ENCODE assay signal across 21 cellular contexts in the genomic region with DNA sequence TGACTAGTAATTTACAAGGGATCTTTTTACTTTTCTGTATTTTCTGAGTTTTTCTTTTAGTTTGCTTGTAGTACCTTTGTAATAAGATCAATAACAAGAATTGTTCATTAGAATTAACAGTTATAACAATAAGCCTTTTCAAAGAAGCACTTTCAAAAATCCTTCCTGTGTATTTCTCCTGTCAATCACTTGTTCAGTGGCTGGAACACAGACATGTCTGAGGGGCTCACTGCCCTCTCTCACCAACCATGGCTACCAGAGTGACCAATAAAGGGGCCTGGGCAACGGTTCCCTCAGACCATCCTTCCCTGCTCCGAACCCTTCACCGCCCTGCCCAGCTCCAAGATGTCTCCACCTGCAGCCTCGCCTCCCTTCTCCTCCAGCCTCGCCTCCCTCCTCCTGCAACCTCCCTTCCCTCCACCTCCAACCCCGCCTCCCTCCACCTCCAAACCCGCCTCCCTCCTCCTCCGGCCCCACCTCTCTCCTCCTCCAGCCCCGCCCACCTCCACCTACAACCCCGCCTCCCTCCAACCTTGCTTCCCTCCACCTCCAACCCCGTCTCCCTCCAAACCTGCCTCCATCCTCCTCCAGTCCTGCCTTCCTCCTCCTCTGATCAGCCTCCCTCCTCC.
DNase-seq lines count a peak whose midpoint lies in the region; ATAC-seq and TF ChIP-seq lines count a peak whose summit lies in the region.
"Had no signal": no experiment of that assay in that cellular context is flagged by ENCODE, and none has a peak within 500 bp of the region (broad histone marks: within the 10 kb centered on the region; RNA-seq: fewer than 3 reads in every experiment).

No MANE protein-coding gene starts in this region.

- H3K4me1 Mint-ChIP-seq in stimulated activated effector memory CD8-positive, alpha-beta T cell treated with anti-CD3 and anti-CD28 coated beads, Interleukin-12 subunit alpha, Interleukin-12 subunit beta, amount 100 ng/mL, for 72 hours: no peaks in the 10 kb centered on the region

- H3K27me3 ChIP-seq in BLaER1 treated with 17β-estradiol and CSF1 and Interleukin-3, amounts not matched to agents 10 nM and 100 nM: no peaks in the 10 kb centered on the region
- peaks cover 3% of the 10 kb centered on the region; the same call in 1 of the 2 replicates for H3K27me3 ChIP-seq in OCI-LY1 (ENCODE audit: insufficient read depth, low read length)
- H3K27me3 ChIP-seq: esophagus squamous epithelium, hepatocyte, right atrium auricular region had no signal

- H3K9ac ChIP-seq in BLaER1 treated with 17β-estradiol and CSF1 and Interleukin-3, amounts not matched to agents 10 nM and 100 nM: no peak overlapping the region
- no peak overlapping the region for H3K9ac ChIP-seq in OCI-LY1 (ENCODE audit: low read length)

- H3K36me3 Mint-ChIP-seq in stimulated activated effector memory CD8-positive, alpha-beta T cell treated with anti-CD3 and anti-CD28 coated beads, Interleukin-12 subunit alpha, Interleukin-12 subunit beta, amount 100 ng/mL, for 72 hours: no peaks in the 10 kb centered on the region
- H3K36me3 Mint-ChIP-seq: IgD-negative memory B cell; natural killer cell treated with Interleukin-12 subunit alpha and Interleukin-12 subunit beta and Interleukin-15 and Interleukin-18, amount 100 ng/mL, for 72 hours had no signal

- ATAC-seq in GM19397 (IDR thresholded peaks at IDR 0.05; ENCODE audit: unreplicated experiment) (no peak), GM21360 (IDR thresholded peaks at IDR 0.05; ENCODE audit: unreplicated experiment) (no peak)
- no peak for ATAC-seq in stimulated activated effector memory CD8-positive, alpha-beta T cell treated with anti-CD3 and anti-CD28 coated beads, Interleukin-12 subunit alpha, Interleukin-12 subunit beta, amount 100 ng/mL, for 72 hours
- ATAC-seq: natural killer cell treated with Interleukin-12 subunit alpha and Interleukin-12 subunit beta and Interleukin-15 and Interleukin-18, amount 100 ng/mL, for 72 hours had no signal

- H3K9me2 ChIP-seq in OCI-LY1 (ENCODE audit: low read depth, low read length): no peaks in the 10 kb centered on the region

- peak overlapping the region in 9 of 11 experiments; percentile 23 to 87 (median 63); a peak in 9 of 22 replicates for H3K27ac ChIP-seq in BLaER1 treated with 17β-estradiol and CSF1 and Interleukin-3, amounts not matched to agents 10 nM and 100 nM
- H3K27ac ChIP-seq in OCI-LY1 (ENCODE audit: low read depth, low read length, poor library complexity, severe bottlenecking): no peak overlapping the region
- H3K27ac ChIP-seq: C4-2B, esophagus squamous epithelium, GM23248, hepatocyte, right atrium auricular region had no signal

- H3K9me3 Mint-ChIP-seq in stimulated activated effector memory CD8-positive, alpha-beta T cell treated with anti-CD3 and anti-CD28 coated beads, Interleukin-12 subunit alpha, Interleukin-12 subunit beta, amount 100 ng/mL, for 72 hours: peaks cover 8% of the 10 kb centered on the region
- H3K9me3 Mint-ChIP-seq: IgD-negative memory B cell; natural killer cell treated with Interleukin-12 subunit alpha and Interleukin-12 subunit beta and Interleukin-15 and Interleukin-18, amount 100 ng/mL, for 72 hours had no signal

- H4K20me1 ChIP-seq in BLaER1 treated with 17β-estradiol and CSF1 and Interleukin-3, amounts not matched to agents 10 nM and 100 nM: no peaks in the 10 kb centered on the region
- no peaks in the 10 kb centered on the region for H4K20me1 ChIP-seq in OCI-LY1 (ENCODE audit: insufficient read depth, low read length)

- no peak overlapping the region for H3K27ac Mint-ChIP-seq in stimulated activated effector memory CD8-positive, alpha-beta T cell treated with anti-CD3 and anti-CD28 coated beads, Interleukin-12 subunit alpha, Interleukin-12 subunit beta, amount 100 ng/mL, for 72 hours
- H3K27ac Mint-ChIP-seq: natural killer cell treated with Interleukin-12 subunit alpha and Interleukin-12 subunit beta and Interleukin-15 and Interleukin-18, amount 100 ng/mL, for 72 hours had no signal

- H3K36me3 ChIP-seq in BLaER1 treated with 17β-estradiol and CSF1 and Interleukin-3, amounts not matched to agents 10 nM and 100 nM: no peaks in the 10 kb centered on the region
- no peaks in the 10 kb centered on the region for H3K36me3 ChIP-seq in OCI-LY1 (ENCODE audit: insufficient read depth, low read length)
- H3K36me3 ChIP-seq: esophagus squamous epithelium, right atrium auricular region had no signal

- H3F3A ChIP-seq in OCI-LY1 (ENCODE audit: insufficient read depth, low read length): no peaks in the 10 kb centered on the region

- DNase-seq in H4 (ENCODE audit: low spot score) (peak; percentile 69), glomerular visceral epithelial cell (ENCODE audit: extremely low spot score) (peak; percentile 31), NCI-H2171 treated with DMSO at 0.1 percent for 48 hours (lab: John Stamatoyannopoulos, UW) (no peak)
- DNase-seq in stimulated activated effector memory CD8-positive, alpha-beta T cell treated with anti-CD3 and anti-CD28 coated beads, Interleukin-12 subunit alpha, Interleukin-12 subunit beta, amount 100 ng/mL, for 72 hours (ENCODE audit: low spot score in 2 of 2): no peak
- DNase-seq: activated gamma-delta T cell; anterior cingulate cortex; cortex of kidney; esophagus squamous epithelium; NCI-H146; Right ventricle myocardium superior; stimulated activated CD4-positive, alpha-beta T cell treated with anti-CD3 and anti-CD28 coated beads, Interleukin-1b, Interleukin-23, amount 100 ng/mL, for 48 hours had no signal

- no peak overlapping the region for H3K4me3 Mint-ChIP-seq in stimulated activated effector memory CD8-positive, alpha-beta T cell treated with anti-CD3 and anti-CD28 coated beads, Interleukin-12 subunit alpha, Interleukin-12 subunit beta, amount 100 ng/mL, for 72 hours
- H3K4me3 Mint-ChIP-seq: natural killer cell treated with Interleukin-12 subunit alpha and Interleukin-12 subunit beta and Interleukin-15 and Interleukin-18, amount 100 ng/mL, for 72 hours had no signal

- no peak overlapping the region for H3K4me3 ChIP-seq in BLaER1 treated with 17β-estradiol and CSF1 and Interleukin-3, amounts not matched to agents 10 nM and 100 nM
- H3K4me3 ChIP-seq in OCI-LY1 (ENCODE audit: low read depth, low read length, poor library complexity, severe bottlenecking): peak overlapping the region; percentile 32
- H3K4me3 ChIP-seq: esophagus squamous epithelium, GM23248, hepatocyte, right atrium auricular region had no signal

- peaks cover 0 to 12% (median 3%) of the 10 kb centered on the region in 11 experiments; a peak in 13 of 22 replicates for H3K9me3 ChIP-seq in BLaER1 treated with 17β-estradiol and CSF1 and Interleukin-3, amounts not matched to agents 10 nM and 100 nM (replicated peaks in 1 of 11)
- no peaks in the 10 kb centered on the region for H3K9me3 ChIP-seq in OCI-LY1 (ENCODE audit: low read length)
- H3K9me3 ChIP-seq: esophagus squamous epithelium, right atrium auricular region had no signal

- no peak for TF ChIP-seq CTCF in OCI-LY1 (IDR thresholded peaks at IDR 0.05; ENCODE audit: low read length)

- H3K4me1 ChIP-seq in BLaER1 treated with 17β-estradiol and CSF1 and Interleukin-3, amounts not matched to agents 10 nM and 100 nM: peaks cover 36 to 68% (median 62%) of the 10 kb centered on the region in 10 experiments
- H3K4me1 ChIP-seq in OCI-LY1 (ENCODE audit: insufficient read depth, low read length, severe bottlenecking): peaks cover 4% of the 10 kb centered on the region
- H3K4me1 ChIP-seq: esophagus squamous epithelium, right atrium auricular region had no signal

- no peak overlapping the region for H2AFZ ChIP-seq in OCI-LY1 (ENCODE audit: low read length)
- H2AFZ ChIP-seq: GM23248, hepatocyte had no signal

- H3K4me2 ChIP-seq in BLaER1 treated with 17β-estradiol and CSF1 and Interleukin-3, amounts not matched to agents 10 nM and 100 nM: peak overlapping the region in 9 of 11 experiments; percentile 57 to 99 (median 93); a peak in 17 of 22 replicates
- H3K4me2 ChIP-seq in OCI-LY1 (ENCODE audit: low read length): peak overlapping the region; percentile 39
- H3K4me2 ChIP-seq: hepatocyte had no signal

- H3K79me2 ChIP-seq in OCI-LY1 (ENCODE audit: insufficient read depth, low read length): no peaks in the 10 kb centered on the region
- H3K79me2 ChIP-seq: hepatocyte had no signal

Comparison
In these comparisons a context has a peak if more than half of its experiments do, and no peak if none do; other contexts are left out.
1. DNase-seq: peak in H4 (single experiment) and glomerular visceral epithelial cell (single experiment); none in stimulated activated effector memory CD8-positive, alpha-beta T cell treated with anti-CD3 and anti-CD28 coated beads, Interleukin-12 subunit alpha, Interleukin-12 subunit beta, amount 100 ng/mL, for 72 hours (0 of 2) and NCI-H2171 treated with DMSO at 0.1 percent for 48 hours (single experiment).